ENCODE assay signal across 15 cellular contexts in genomic region chr10:8242295-8242872, GRCh38.
A peak's percentile ranks its signal among the peaks of the same experiment; 100 is the strongest.
DNase-seq lines count a peak whose midpoint lies in the region; ATAC-seq lines count a peak whose summit lies in the region.
"Had no signal": no experiment of that assay in that cellular context is flagged by ENCODE, and none has a peak within 500 bp of the region (broad histone marks: within the 10 kb centered on the region; RNA-seq: fewer than 3 reads in every experiment).

No MANE protein-coding gene starts in this region.

- H3K36me3 ChIP-seq in HAP-1 (replicated peaks) = no peaks in the 10 kb centered on the region
- H3K36me3 ChIP-seq: thyroid gland had no signal

- in situ Hi-C loops in HAP-1 (cut with MboI; ENCODE audit: low sequenced_read_pairs) = no loop called here

- ATAC-seq in GM19463 (IDR thresholded peaks at IDR 0.05; ENCODE audit: unreplicated experiment) = no peak
- ATAC-seq: left colon had no signal

- no peaks in the 10 kb centered on the region for H3K27me3 ChIP-seq in HAP-1 (ENCODE audit: low read depth)
- H3K27me3 ChIP-seq: BLaER1 treated with 17β-estradiol and CSF1 and Interleukin-3, amounts not matched to agents 10 nM and 100 nM; thyroid gland had no signal

- no peaks in the 10 kb centered on the region for H3K4me1 ChIP-seq in HAP-1
- H3K4me1 ChIP-seq: thyroid gland had no signal

- H3K9me3 ChIP-seq in HAP-1 = no peaks in the 10 kb centered on the region
- H3K9me3 ChIP-seq: thyroid gland had no signal

- peak; percentile 4 for DNase-seq in activated CD4-positive, CD25-positive, alpha-beta regulatory T cell treated with anti-CD3 and anti-CD28 coated beads, Interleukin-2, amount 50 U/mL, for 16 hours (ENCODE audit: low read depth, low spot score)
- DNase-seq in activated CD4-positive, CD25-positive, alpha-beta regulatory T cell (lab: John Stamatoyannopoulos, UW) = no peak
- DNase-seq in activated CD4-positive, alpha-beta T cell treated with anti-CD3 and anti-CD28 coated beads for 48 hours = peak; percentile 83
- peak; percentile 49 for DNase-seq in activated naive CD4-positive, alpha-beta T cell treated with anti-CD3 and anti-CD28 coated beads, Interleukin-2, amount 50 U/mL, for 16 hours
- DNase-seq in stimulated activated CD4-positive, alpha-beta T cell treated with anti-CD3 and anti-CD28 coated beads, TNF-alpha, amount 100 ng/mL, for 48 hours (ENCODE audit: low read depth in 3 of 3) = peak; percentile 37 to 74 (median 61)
- DNase-seq in HAP-1 (ENCODE audit: low spot score in 2 of 2) (no peak), NCI-H2107 (lab: John Stamatoyannopoulos, UW) (no peak)
- DNase-seq: central memory CD4-positive, alpha-beta T cell; effector memory CD4-positive, alpha-beta T cell; IMR-90; left colon; SW 1271; thyroid gland had no signal

- no peak overlapping the region for H3K4me3 ChIP-seq in HAP-1
- H3K4me3 ChIP-seq: BLaER1 treated with 17β-estradiol and CSF1 and Interleukin-3, amounts not matched to agents 10 nM and 100 nM; thyroid gland had no signal

Comparison
In these comparisons a context has a peak if more than half of its experiments do, and no peak if none do; other contexts are left out.
1. DNase-seq: peak in activated CD4-positive, CD25-positive, alpha-beta regulatory T cell treated with anti-CD3 and anti-CD28 coated beads, Interleukin-2, amount 50 U/mL, for 16 hours (single experiment), activated CD4-positive, alpha-beta T cell treated with anti-CD3 and anti-CD28 coated beads for 48 hours (single experiment), activated naive CD4-positive, alpha-beta T cell treated with anti-CD3 and anti-CD28 coated beads, Interleukin-2, amount 50 U/mL, for 16 hours (single experiment) and stimulated activated CD4-positive, alpha-beta T cell treated with anti-CD3 and anti-CD28 coated beads, TNF-alpha, amount 100 ng/mL, for 48 hours (3 of 3); none in activated CD4-positive, CD25-positive, alpha-beta regulatory T cell (0 of 4), HAP-1 (0 of 2) and NCI-H2107 (single experiment).